ENCODE assay signal across 29 cellular contexts in genomic region chr2:215161301-215161829, GRCh38. TPM values are rescaled to one million over a fixed set of nuclear protein-coding genes. Genes with fewer than 3 reads are reported as not detected.
"Had no signal": no experiment of that assay in that cellular context is flagged by ENCODE, and none has a peak within 500 bp of the region (broad histone marks: within the 10 kb centered on the region; RNA-seq: fewer than 3 reads in every experiment).

No MANE protein-coding gene starts in this region.

- H3K4me1 Mint-ChIP-seq: mesothelial cell of epicardium, natural killer cell had no signal

- H3K27ac ChIP-seq: adrenal gland, gastroesophageal sphincter, heart left ventricle, left lung, neutrophil, ovary, prostate gland, right atrium auricular region, upper lobe of left lung had no signal

- ATAC-seq: activated T-cell treated with anti-CD3 and anti-CD28 coated beads, Interleukin-2, amount 50 U/mL, for 4 hours; gastroesophageal sphincter; heart left ventricle; left lung; natural killer cell had no signal

- DNase-seq: activated CD4-positive, alpha-beta T cell treated with anti-CD3 and anti-CD28 coated beads, Interleukin-2, amount 50 U/mL, for 48 hours; activated CD8-positive, alpha-beta memory T cell treated with anti-CD3 and anti-CD28 coated beads, Interleukin-2, amount 50 U/mL, for 48 hours; activated naive CD4-positive, alpha-beta T cell; activated T-cell treated with anti-CD3 and anti-CD28 coated beads, Interleukin-2, amount 50 U/mL, for 4 hours; adrenal gland; central memory CD4-positive, alpha-beta T cell; effector memory CD4-positive, alpha-beta T cell; esophagus squamous epithelium; heart left ventricle; left lung; natural killer cell; ovary; stimulated activated CD4-positive, alpha-beta T cell treated with anti-CD3 and anti-CD28 coated beads, Interleukin-4, amount 100 ng/mL, for 24 hours; stimulated activated naive CD4-positive, alpha-beta T cell treated with Interleukin-2 at 50 U/mL for 16 hours; T-helper 9 cell; upper lobe of left lung had no signal

- H3K27me3 ChIP-seq: adrenal gland, esophagus squamous epithelium, gastroesophageal sphincter, heart left ventricle, left lung, neutrophil, ovary, right atrium auricular region, upper lobe of left lung had no signal

- H3K4me3 ChIP-seq: adrenal gland, esophagus squamous epithelium, gastroesophageal sphincter, heart left ventricle, left lung, lung, ovary, prostate gland, right atrium auricular region, upper lobe of left lung had no signal

- H3K36me3 ChIP-seq: adrenal gland, esophagus squamous epithelium, gastroesophageal sphincter, heart left ventricle, left lung, neutrophil, ovary, prostate gland, right atrium auricular region, upper lobe of left lung had no signal

- H3K9me3 Mint-ChIP-seq: activated T-helper 2 cell treated with anti-CD3 and anti-CD28 coated beads, Interferon-gamma antibody, Interleukin-2, Interleukin-4, amounts not matched to agents 10 μg/mL and 5 μg/mL and 100 μg/mL, durations not matched to agents 14 hours and 24 hours and 36 hours had no signal

- H3K4me1 ChIP-seq: adrenal gland, gastroesophageal sphincter, heart left ventricle, left lung, prostate gland, right atrium auricular region, upper lobe of left lung had no signal

- H3K36me3 Mint-ChIP-seq: activated naive CD8-positive, alpha-beta T cell; natural killer cell had no signal

- H3K27ac Mint-ChIP-seq: activated naive CD8-positive, alpha-beta T cell; activated T-helper 2 cell treated with anti-CD3 and anti-CD28 coated beads, Interferon-gamma antibody, Interleukin-2, Interleukin-4, amounts not matched to agents 10 μg/mL and 5 μg/mL and 100 μg/mL, durations not matched to agents 14 hours and 24 hours and 36 hours; mesothelial cell of epicardium; natural killer cell had no signal

- H3K4me3 Mint-ChIP-seq: activated naive CD8-positive, alpha-beta T cell; activated T-cell treated with anti-CD3 and anti-CD28 coated beads, Interleukin-2, amount 50 U/mL, for 4 hours; mesothelial cell of epicardium; natural killer cell had no signal

RNA-seq across cellular contexts. Expression of gene ABCA12, which starts 22.9 kb away (rescaled TPM):
- total RNA-seq: activated CD8-positive, alpha-beta memory T cell treated with anti-CD3 and anti-CD28 coated beads for 36 hours; activated T-cell treated with anti-CD3 and anti-CD28 coated beads, Interleukin-2, amount 50 U/mL, for 4 hours; activated T-helper 2 cell treated with anti-CD3 and anti-CD28 coated beads, Interferon-gamma antibody, Interleukin-2, Interleukin-4, amounts not matched to agents 10 μg/mL and 5 μg/mL and 100 μg/mL, durations not matched to agents 14 hours and 24 hours and 36 hours; dermis microvascular lymphatic vessel endothelial cell; endothelial cell of umbilical vein; natural killer cell; subcutaneous adipose tissue; T-helper 1 cell treated with Interleukin-12 subunit alpha and Interleukin-12 subunit beta and Interleukin-4 antibody, amounts not matched to agents 30 ng/mL and 1 ng/mL, for 36 hours had no signal
- polyA plus RNA-seq: adrenal gland, endothelial cell of umbilical vein, heart left ventricle had no signal
